Comparison of ENCODE assay signal across 23 cellular contexts in genomic region chr14:72513346-72513745, GRCh38.
"Had no signal": no experiment of that assay in that cellular context is flagged by ENCODE, and none has a peak within 500 bp of the region (broad histone marks: within the 10 kb centered on the region; RNA-seq: fewer than 3 reads in every experiment).

No MANE protein-coding gene starts in this region.

- H3K27ac Mint-ChIP-seq: activated naive CD8-positive, alpha-beta T cell treated with anti-CD3 and anti-CD28 coated beads, Interleukin-2, amount 50 U/mL, for 24 hours; activated T-cell treated with anti-CD3 and anti-CD28 coated beads, Interleukin-2, amount 50 U/mL, for 24 hours; activated T-helper 2 cell treated with anti-CD3 and anti-CD28 coated beads, Interferon-gamma antibody, Interleukin-2, Interleukin-4, amounts not matched to agents 10 μg/mL and 5 μg/mL and 100 μg/mL, durations not matched to agents 14 hours and 24 hours and 36 hours; immature natural killer cell; memory B cell; progenitor cell of endocrine pancreas had no signal

- H3K27ac ChIP-seq: coronary artery, skin epidermis, thoracic aorta, upper lobe of right lung, WERI-Rb-1 had no signal

- H3K4me3 Mint-ChIP-seq: activated naive CD8-positive, alpha-beta T cell treated with anti-CD3 and anti-CD28 coated beads, Interleukin-2, amount 50 U/mL, for 24 hours; activated T-cell treated with anti-CD3 and anti-CD28 coated beads, Interleukin-2, amount 50 U/mL, for 24 hours; central memory CD8-positive, alpha-beta T cell; immature natural killer cell; memory B cell; naive B cell; stimulated activated memory B cell treated with anti-CD40 and anti-IgM and Interleukin-4, amounts not matched to agents 10 μg/mL and 1 μg/mL and 100 μg/mL, for 72 hours had no signal

- H3K36me3 Mint-ChIP-seq: immature natural killer cell; memory B cell; naive B cell; stimulated activated memory B cell treated with anti-CD40 and anti-IgM and Interleukin-4, amounts not matched to agents 10 μg/mL and 1 μg/mL and 100 μg/mL, for 72 hours had no signal

- H3K4me1 ChIP-seq: upper lobe of right lung had no signal

- H3K27me3 ChIP-seq: upper lobe of right lung had no signal

- H3K9me3 ChIP-seq: mucosa of descending colon, thoracic aorta, upper lobe of right lung had no signal

- H3K36me3 ChIP-seq: thoracic aorta, upper lobe of right lung, WERI-Rb-1 had no signal

- H3K4me3 ChIP-seq: coronary artery, mucosa of descending colon, skin epidermis, thoracic aorta, upper lobe of right lung had no signal

- ATAC-seq: activated naive CD8-positive, alpha-beta T cell treated with anti-CD3 and anti-CD28 coated beads, Interleukin-2, amount 50 U/mL, for 24 hours; left ventricle myocardium superior; mucosa of descending colon; right cardiac atrium; stimulated activated memory B cell treated with anti-CD40 and anti-IgM and Interleukin-4, amounts not matched to agents 10 μg/mL and 1 μg/mL and 100 μg/mL, for 72 hours; upper lobe of right lung had no signal

- DNase-seq: activated CD4-positive, alpha-beta T cell treated with anti-CD3 and anti-CD28 coated beads for 1 hour; activated CD4-positive, alpha-beta T cell treated with anti-CD3 and anti-CD28 coated beads, Interleukin-2, amount 50 U/mL, for 48 hours; activated naive CD4-positive, alpha-beta T cell treated with Interleukin-2 at 50 U/mL for 16 hours; activated naive CD8-positive, alpha-beta T cell treated with anti-CD3 and anti-CD28 coated beads, Interleukin-2, amount 50 U/mL, for 24 hours; activated T-cell treated with anti-CD3 and anti-CD28 coated beads, Interleukin-2, amount 50 U/mL, for 24 hours; left ventricle myocardium superior; mucosa of descending colon; occipital lobe; right cardiac atrium; stimulated activated CD4-positive, alpha-beta T cell treated with anti-CD3 and anti-CD28 coated beads, Interleukin-15, amount 100 ng/mL, for 24 hours; stimulated activated CD4-positive, alpha-beta T cell treated with anti-CD3 and anti-CD28 coated beads, Interleukin-4, amount 100 ng/mL, for 1 hour; upper lobe of right lung had no signal

- H3K9me3 Mint-ChIP-seq: activated naive CD8-positive, alpha-beta T cell treated with anti-CD3 and anti-CD28 coated beads, Interleukin-2, amount 50 U/mL, for 24 hours; activated T-cell treated with anti-CD3 and anti-CD28 coated beads, Interleukin-2, amount 50 U/mL, for 24 hours; activated T-helper 2 cell treated with anti-CD3 and anti-CD28 coated beads, Interferon-gamma antibody, Interleukin-2, Interleukin-4, amounts not matched to agents 10 μg/mL and 5 μg/mL and 100 μg/mL, durations not matched to agents 14 hours and 24 hours and 36 hours; central memory CD8-positive, alpha-beta T cell; immature natural killer cell; memory B cell; naive B cell; stimulated activated memory B cell treated with anti-CD40 and anti-IgM and Interleukin-4, amounts not matched to agents 10 μg/mL and 1 μg/mL and 100 μg/mL, for 72 hours had no signal
